In the genomic region with DNA sequence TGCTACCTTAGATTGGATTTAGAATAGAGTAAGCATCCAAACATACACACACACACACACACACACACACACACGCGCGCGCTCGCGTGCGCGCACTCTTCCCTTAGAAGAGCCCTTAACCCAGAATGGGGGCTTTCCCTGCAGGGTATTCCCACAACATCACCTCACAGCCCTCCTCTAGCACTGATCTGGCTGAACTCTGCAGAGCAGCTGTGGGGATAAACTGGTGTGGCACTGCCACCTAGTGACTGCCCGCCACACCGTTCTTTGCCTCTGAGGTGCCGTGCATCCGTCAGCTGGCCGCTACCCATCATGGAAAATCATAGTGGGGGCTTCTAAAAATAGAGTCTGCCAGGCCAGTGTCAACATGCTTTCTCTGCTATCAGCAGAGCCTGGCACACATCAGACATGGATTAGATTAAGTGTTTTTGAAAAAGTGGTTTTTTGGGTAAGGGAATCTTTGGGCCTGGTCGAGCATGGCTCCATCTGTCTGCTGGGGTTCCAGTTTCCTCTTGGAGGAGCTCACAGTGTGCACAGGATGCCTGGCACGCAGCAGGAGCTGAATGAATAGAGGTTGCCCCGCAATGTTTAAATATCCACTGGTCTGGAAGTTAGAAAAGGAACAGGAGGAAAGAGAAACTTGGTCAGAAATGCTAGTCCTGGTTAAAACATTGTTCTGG, we compare ENCODE assay signal across 8 cellular contexts.
A peak's percentile ranks its signal among the peaks of the same experiment; 100 is the strongest.
DNase-seq lines count a peak whose midpoint lies in the region; ATAC-seq, FAIRE-seq and TF ChIP-seq lines count a peak whose summit lies in the region.

No MANE protein-coding gene starts in this region.

- H4K20me1 ChIP-seq in H9 (ENCODE audit: control insufficient read depth, insufficient read depth, insufficient read length) = no peaks in the 10 kb centered on the region
- H4K20me1 ChIP-seq in SU-DHL-6 (ENCODE audit: low read depth, low read length) = no peaks in the 10 kb centered on the region

- H3K27ac ChIP-seq in H9 (ENCODE audit: insufficient read length, low read depth, low read length) (no peak overlapping the region), SU-DHL-6 (ENCODE audit: low read depth, low read length) (no peak overlapping the region), left lung (no peak overlapping the region)

- H3F3A ChIP-seq in SU-DHL-6 (ENCODE audit: insufficient read depth) = no peaks in the 10 kb centered on the region

- H3K36me3 ChIP-seq in SU-DHL-6 (ENCODE audit: low read length) (no peaks in the 10 kb centered on the region), bronchial epithelial cell (ENCODE audit: control insufficient read depth, insufficient read depth, low read length) (no peaks in the 10 kb centered on the region), left lung (no peaks in the 10 kb centered on the region)

- H2AFZ ChIP-seq in H9 (ENCODE audit: low read length) (no peak overlapping the region), SU-DHL-6 (ENCODE audit: low read depth, low read length, severe bottlenecking) (no peak overlapping the region)

- peak overlapping the region in 2 of 3 experiments; percentile 39 to 71; a peak in 4 of 7 replicates for H3K27ac Mint-ChIP-seq in H9

- no peaks in the 10 kb centered on the region; a peak in 2 of 7 replicates for H3K36me3 Mint-ChIP-seq in H9 (ENCODE audit: insufficient read depth in 1 of 3, low read depth in 3 of 3)

- no peaks in the 10 kb centered on the region for H3K23me2 ChIP-seq in H9 (ENCODE audit: insufficient read length, low read depth, low read length, poor library complexity, severe bottlenecking)

- H3K9ac ChIP-seq in H9 (ENCODE audit: extremely low read depth, insufficient read length, low read length) (no peak overlapping the region), SU-DHL-6 (ENCODE audit: low read length) (no peak overlapping the region)

- no peaks in the 10 kb centered on the region for H3K27me3 ChIP-seq in H9 (ENCODE audit: insufficient read depth, low read length)
- H3K27me3 ChIP-seq in SU-DHL-6 (ENCODE audit: low read length) = no peaks in the 10 kb centered on the region
- H3K27me3 ChIP-seq in bronchial epithelial cell (ENCODE audit: control insufficient read depth, insufficient read depth, low read length) = no peaks in the 10 kb centered on the region
- no peaks in the 10 kb centered on the region for H3K27me3 ChIP-seq in left lung

- H3K4me2 ChIP-seq in H9 (ENCODE audit: insufficient read depth, insufficient read length, low read length) (no peak overlapping the region), SU-DHL-6 (ENCODE audit: low read depth, low read length, poor library complexity, severe bottlenecking) (no peak overlapping the region)

- peak overlapping the region in 1 of 2 experiments; percentile 43; a peak in 1 of 5 replicates for H3K4me3 Mint-ChIP-seq in H9

- no peak overlapping the region for H3T11ph ChIP-seq in H9 (ENCODE audit: low read length)

- no peak overlapping the region for H2BK5ac ChIP-seq in H9 (ENCODE audit: insufficient read length, low read length)

- H4K91ac ChIP-seq in H9 (ENCODE audit: insufficient read length, low read depth, low read length) = no peak overlapping the region

- no peak overlapping the region for H2BK12ac ChIP-seq in H9 (ENCODE audit: insufficient read length, low read depth, low read length)

- H3K4me1 ChIP-seq in H9 (ENCODE audit: insufficient read depth, low read length) = peaks cover 5% of the 10 kb centered on the region; the same call in 1 of the 2 replicates
- no peaks in the 10 kb centered on the region for H3K4me1 ChIP-seq in left lung

- no peaks in the 10 kb centered on the region for H3K79me1 ChIP-seq in H9 (ENCODE audit: insufficient read depth, low read depth, low read length, poor library complexity, severe bottlenecking)

- peak; percentile 86 for TF ChIP-seq CTCF in H9 (conservative IDR thresholded peaks at IDR 0.05)
- TF ChIP-seq CTCF in LNCAP (IDR thresholded peaks at IDR 0.05) = peak; percentile 88
- peak; percentile 56 for TF ChIP-seq CTCF in SU-DHL-6 (IDR thresholded peaks at IDR 0.05; ENCODE audit: insufficient read depth, low read length, poor library complexity, severe bottlenecking)
- TF ChIP-seq CTCF in bronchial epithelial cell (IDR thresholded peaks at IDR 0.05; ENCODE audit: insufficient read depth, low read length, severe bottlenecking) = peak; percentile 88
- TF ChIP-seq CTCF in left lung (IDR thresholded peaks at IDR 0.05) = peak; percentile 55 to 77

- H3K14ac ChIP-seq in H9 (ENCODE audit: insufficient read depth, low read length) = no peak overlapping the region

- no peak overlapping the region for H3K56ac ChIP-seq in H9 (ENCODE audit: insufficient read length, low read depth, low read length)

- no peak overlapping the region for H2BK20ac ChIP-seq in H9 (ENCODE audit: low read depth, low read length, poor library complexity, severe bottlenecking)

- peak; percentile 99 for ATAC-seq in left lung

- intact Hi-C loops in left lung (cut with DNase I) = no loop called here

- H3K18ac ChIP-seq in H9 (ENCODE audit: insufficient read length, low read depth, low read length) = no peak overlapping the region

- H4K8ac ChIP-seq in H9 (replicated peaks; ENCODE audit: insufficient read length, low read depth, low read length) = no peak overlapping the region

- H3K27me3 Mint-ChIP-seq in H9 (ENCODE audit: low read depth) = no peaks in the 10 kb centered on the region

- H3K79me2 ChIP-seq in H9 (ENCODE audit: insufficient read depth, low read length) (peaks cover 1% of the 10 kb centered on the region; the same call in 1 of the 2 replicates), SU-DHL-6 (ENCODE audit: insufficient read depth, low read length) (no peaks in the 10 kb centered on the region)

- H3K4ac ChIP-seq in H9 (ENCODE audit: low read depth, low read length) = no peak overlapping the region

- no peaks in the 10 kb centered on the region for H3K9me3 Mint-ChIP-seq in H9

- no peak for FAIRE-seq in bronchial epithelial cell (lab: Jason Lieb, UNC)

- H3K23ac ChIP-seq in H9 (ENCODE audit: insufficient read length, low read depth, low read length) = no peak overlapping the region

- H3K9me3 ChIP-seq in H9 (ENCODE audit: control insufficient read depth, low read depth, low read length) = no peaks in the 10 kb centered on the region
- no peaks in the 10 kb centered on the region for H3K9me3 ChIP-seq in SU-DHL-6 (ENCODE audit: insufficient read depth, low read length)
- no peaks in the 10 kb centered on the region for H3K9me3 ChIP-seq in left lung

- no peak overlapping the region for H2BK15ac ChIP-seq in H9 (ENCODE audit: low read depth, low read length)

- no peaks in the 10 kb centered on the region for H3K9me2 ChIP-seq in SU-DHL-6 (replicated peaks; ENCODE audit: insufficient read depth, low read length)

- peaks cover 41 to 55% of the 10 kb centered on the region in 2 experiments for H3K4me1 Mint-ChIP-seq in H9

- H2AK5ac ChIP-seq in H9 (ENCODE audit: insufficient read length, low read length) = no peak overlapping the region

- no peak overlapping the region for H2BK120ac ChIP-seq in H9 (ENCODE audit: low read depth, low read length, poor library complexity, severe bottlenecking)

- H3K4me3 ChIP-seq in SU-DHL-6 (ENCODE audit: insufficient read depth, low read length, poor library complexity, severe bottlenecking) (no peak overlapping the region), bronchial epithelial cell (ENCODE audit: low read depth, low read length) (no peak overlapping the region), left lung (no peak overlapping the region)

- no peak overlapping the region for H4K5ac ChIP-seq in H9 (ENCODE audit: insufficient read length, low read depth, low read length)

- no CpG with 5 or more reads among the region's 16 CpGs for WGBS in H9 (ENCODE audit: extremely low coverage, insufficient read length, low lambda C conversion rate)

- peak; percentile 5 for DNase-seq in stimulated activated naive CD4-positive, alpha-beta T cell treated with Interleukin-2 at 50 U/mL for 16 hours (lab: John Stamatoyannopoulos, UW)
- no peak for DNase-seq in stimulated activated naive CD4-positive, alpha-beta T cell (lab: John Stamatoyannopoulos, UW)
- DNase-seq in H9 = peak; percentile 79
- peak; percentile 33 for DNase-seq in bronchial epithelial cell (ENCODE audit: low read depth)
- DNase-seq in left lung = peak; percentile 52 to 77
- DNase-seq in stimulated activated CD4-positive, alpha-beta T cell treated with anti-CD3 and anti-CD28 coated beads, Interleukin-4, amount 100 ng/mL, for 24 hours = peak; percentile 30

Comparison
In these comparisons a context has a peak if more than half of its experiments do, and no peak if none do; other contexts are left out.
1. DNase-seq: peak in stimulated activated naive CD4-positive, alpha-beta T cell treated with Interleukin-2 at 50 U/mL for 16 hours (single experiment), H9 (single experiment), bronchial epithelial cell (single experiment), left lung (2 of 2) and stimulated activated CD4-positive, alpha-beta T cell treated with anti-CD3 and anti-CD28 coated beads, Interleukin-4, amount 100 ng/mL, for 24 hours (single experiment); none in stimulated activated naive CD4-positive, alpha-beta T cell (0 of 6).
2. Peak in every context shown above with its lines, with median percentiles within 50 percentile points of each other: CTCF ChIP-seq.